In genomic region chr6:28225056-28225834, GRCh38 we compare ENCODE assay signal across 8 cellular contexts. TPM values are rescaled to one million over a fixed set of nuclear protein-coding genes. Genes with fewer than 3 reads are reported as not detected.
DNase-seq lines count a peak whose midpoint lies in the region; ATAC-seq, FAIRE-seq and TF ChIP-seq lines count a peak whose summit lies in the region.

ZSCAN9 (plus strand) TSS chr6:28225275; CDS start chr6:28227085, 1,810 bp downstream.

- POLR2A ChIA-PET in BJ (lab: Charles Lee): no interaction called here

- peaks cover 2% of the 10 kb centered on the region for H3K36me3 ChIP-seq in BJ (ENCODE audit: control insufficient read depth, insufficient read depth, low read length)

- no peak for TF ChIP-seq CTCF in BJ (IDR thresholded peaks at IDR 0.05; ENCODE audit: insufficient read depth, low read depth, low read length)

- ATAC-seq in GM18907 (IDR thresholded peaks at IDR 0.05; ENCODE audit: unreplicated experiment) (peak; percentile 82), HG03103 (IDR thresholded peaks at IDR 0.05; ENCODE audit: low read depth, unreplicated experiment) (peak; percentile 69)

- FAIRE-seq in endometrium (lab: Jason Lieb, UNC): peak; percentile 53

- H3K4me3 ChIP-seq in BJ (ENCODE audit: low read depth, low read length): peak within 1 kb of the TSS; percentile 87

- no peaks in the 10 kb centered on the region for H3K27me3 ChIP-seq in BJ (ENCODE audit: control insufficient read depth, insufficient read depth, low read length)

- DNase-seq in BJ (ENCODE audit: low read depth): peak; percentile 38
- DNase-seq in NCI-H2171 treated with DMSO at 0.1 percent for 48 hours (lab: John Stamatoyannopoulos, UW): peak; percentile 89
- DNase-seq in activated CD4-positive, CD25-positive, alpha-beta regulatory T cell treated with anti-CD3 and anti-CD28 coated beads, Interleukin-2, amount 50 U/mL, for 72 hours: peak; percentile 54
- DNase-seq in medulla oblongata (ENCODE audit: extremely low spot score): peak; percentile 73
- peak; percentile 16 to 19 for DNase-seq in stimulated activated CD8-positive, alpha-beta memory T cell treated with anti-CD3 and anti-CD28 coated beads, Interleukin-7, amount 100 ng/mL, for 4 hours (ENCODE audit: low read depth in 2 of 2)

- CTCF ChIA-PET in BJ (lab: Yijun Ruan, JAX): no interaction called here

RNA-seq across cellular contexts. Expression of gene ZSCAN9, which starts in this region (rescaled TPM):
- polyA plus RNA-seq in BJ (2011; rRNA removed): 9.9 and 11.7 TPM in 2 replicates
- 6.5 and 6.7 TPM in 2 replicates for polyA minus RNA-seq in BJ (2011; rRNA and poly(A)+ RNA removed)

Comparison
In these comparisons a context has a peak if more than half of its experiments do, and no peak if none do; other contexts are left out.
1. Peak in every context shown above with its lines: DNase-seq, ATAC-seq and H3K4me3 ChIP-seq.
2. DNase-seq: peak in every context shown above with its lines; median percentile 89 in NCI-H2171 treated with DMSO at 0.1 percent for 48 hours; 73 in medulla oblongata; 54 in activated CD4-positive, CD25-positive, alpha-beta regulatory T cell treated with anti-CD3 and anti-CD28 coated beads, Interleukin-2, amount 50 U/mL, for 72 hours; 38 in BJ; 18 in stimulated activated CD8-positive, alpha-beta memory T cell treated with anti-CD3 and anti-CD28 coated beads, Interleukin-7, amount 100 ng/mL, for 4 hours.